11 cellular contexts compared by ENCODE assay signal in genomic region chr11:1881442-1882264, GRCh38. TPM values are rescaled to one million over a fixed set of nuclear protein-coding genes. Genes with fewer than 3 reads are reported as not detected.
DNase-seq lines count a peak whose midpoint lies in the region; ATAC-seq and TF ChIP-seq lines count a peak whose summit lies in the region.
"Had no signal": no experiment of that assay in that cellular context is flagged by ENCODE, and none has a peak within 500 bp of the region (broad histone marks: within the 10 kb centered on the region; RNA-seq: fewer than 3 reads in every experiment).

No MANE protein-coding gene starts in this region.

- intact Hi-C loops in adrenal gland (cut with DNase I) = loop anchor here (5.0 kb wide), 2 partner anchors 36 to 271 kb away; partner anchors contain the start of gene TNNT3 (in 1 of the 2)

- no peaks in the 10 kb centered on the region for H3K27me3 ChIP-seq in adrenal gland
- no peaks in the 10 kb centered on the region for H3K27me3 ChIP-seq in muscle layer of colon (ENCODE audit: control insufficient read depth in 1 of 2, insufficient read depth in 2 of 2, low read length in 2 of 2)
- peaks cover 76% of the 10 kb centered on the region for H3K27me3 ChIP-seq in WERI-Rb-1 (ENCODE audit: insufficient read depth, low read depth, severe bottlenecking)
- H3K27me3 ChIP-seq: cardiac muscle cell, right lobe of liver had no signal

- H3K9me3 ChIP-seq in adrenal gland (replicated peaks in 1 of 3) (no peaks in the 10 kb centered on the region), muscle layer of colon (ENCODE audit: low read length) (no peaks in the 10 kb centered on the region), WERI-Rb-1 (ENCODE audit: severe bottlenecking) (no peaks in the 10 kb centered on the region)
- H3K9me3 ChIP-seq: right lobe of liver, thoracic aorta had no signal

- no peaks in the 10 kb centered on the region for H3K36me3 Mint-ChIP-seq in activated T-cell treated with anti-CD3 and anti-CD28 coated beads, Interleukin-2, amount 50 U/mL, for 4 hours (ENCODE audit: insufficient read depth)

- TF ChIP-seq POLR2A in adrenal gland (IDR thresholded peaks at IDR 0.05) = no peak

- DNase-seq in activated T-cell treated with anti-CD3 and anti-CD28 coated beads, Interleukin-2, amount 50 U/mL, for 4 hours = no peak
- DNase-seq in activated T-cell treated with anti-CD3 and anti-CD28 coated beads, Interleukin-2, amount 50 U/mL, for 1 hour = no peak
- DNase-seq in adrenal gland (peak in 5 of 7 donors; percentile 24 to 52 (median 31)), HPDE6-E6E7 (ENCODE audit: extremely low spot score) (no peak), WERI-Rb-1 (no peak)

- no peak overlapping the region for H3K4me3 Mint-ChIP-seq in activated T-cell treated with anti-CD3 and anti-CD28 coated beads, Interleukin-2, amount 50 U/mL, for 4 hours

- TF ChIP-seq CTCF in adrenal gland (IDR thresholded peaks at IDR 0.05) (no peak), WERI-Rb-1 (IDR thresholded peaks at IDR 0.05; ENCODE audit: low read depth, low read length) (no peak)

- H3K36me3 ChIP-seq in adrenal gland (replicated peaks in 1 of 2) (peaks cover 0 to 41% of the 10 kb centered on the region in 2 donors), muscle layer of colon (ENCODE audit: insufficient read depth, low read length) (peaks cover 5% of the 10 kb centered on the region), urinary bladder (ENCODE audit: insufficient read depth) (no peaks in the 10 kb centered on the region), WERI-Rb-1 (no peaks in the 10 kb centered on the region)
- H3K36me3 ChIP-seq: cardiac muscle cell, right lobe of liver had no signal

- peaks cover 3% of the 10 kb centered on the region for H3K4me1 Mint-ChIP-seq in activated T-cell treated with anti-CD3 and anti-CD28 coated beads, Interleukin-2, amount 50 U/mL, for 4 hours (ENCODE audit: low read depth)

- H3K4me1 ChIP-seq in adrenal gland (replicated peaks in 1 of 2) (peaks cover 1 to 35% of the 10 kb centered on the region in 2 donors), muscle layer of colon (ENCODE audit: insufficient read depth, low read length) (peaks cover 22% of the 10 kb centered on the region), urinary bladder (ENCODE audit: insufficient read depth) (no peaks in the 10 kb centered on the region)
- H3K4me1 ChIP-seq: right lobe of liver had no signal

- no peaks in the 10 kb centered on the region for H3K9me3 Mint-ChIP-seq in activated T-cell treated with anti-CD3 and anti-CD28 coated beads, Interleukin-2, amount 50 U/mL, for 4 hours

- H3K27me3 Mint-ChIP-seq in activated T-cell treated with anti-CD3 and anti-CD28 coated beads, Interleukin-2, amount 50 U/mL, for 4 hours (ENCODE audit: low read depth) = no peaks in the 10 kb centered on the region

- 55 to 100% (median 64%) methylated on average over 2 to 43 of the region's 43 CpGs for WGBS in adrenal gland, 4 donors
- 64% methylated on average over 43 of the region's 43 CpGs for WGBS in urinary bladder

- ATAC-seq in activated T-cell treated with anti-CD3 and anti-CD28 coated beads, Interleukin-2, amount 50 U/mL, for 4 hours = peak; percentile 8 to 21
- ATAC-seq in GM19035 (IDR thresholded peaks at IDR 0.05; ENCODE audit: unreplicated experiment) = no peak

- H3K9ac ChIP-seq in muscle layer of colon (ENCODE audit: low read length) = no peak overlapping the region

- H3K27ac ChIP-seq in adrenal gland = peak overlapping the region in 4 of 5 donors; percentile 31 to 97 (median 65)
- peak overlapping the region; percentile 49 for H3K27ac ChIP-seq in muscle layer of colon (ENCODE audit: low read depth, low read length)
- H3K27ac ChIP-seq in urinary bladder (ENCODE audit: low read depth) = peak overlapping the region; percentile 83
- H3K27ac ChIP-seq in WERI-Rb-1 = no peak overlapping the region
- H3K27ac ChIP-seq: cardiac muscle cell, right lobe of liver had no signal

- H3K4me3 ChIP-seq in adrenal gland (no peak overlapping the region), muscle layer of colon (ENCODE audit: low read depth in 1 of 2, low read length in 2 of 2) (no peak overlapping the region), urinary bladder (ENCODE audit: low read depth, low read length) (no peak overlapping the region), WERI-Rb-1 (ENCODE audit: low read depth, low read length) (no peak overlapping the region)
- H3K4me3 ChIP-seq: cardiac muscle cell, right lobe of liver, thoracic aorta had no signal

RNA-seq across cellular contexts. Expression of gene PRR33, which starts 10.0 kb away (rescaled TPM):
- under 1 TPM in 2 of 3 donors, not detected in 1; 0.08 to 0.20 TPM for total RNA-seq in activated T-cell treated with anti-CD3 and anti-CD28 coated beads, Interleukin-2, amount 50 U/mL, for 4 hours
- under 1 TPM in 4 of 8 donors, not detected in 4; 0.07 to 0.30 (median 0.15) TPM for total RNA-seq in adrenal gland
- 1 to 10 TPM in 2 of 3 donors, not detected in 1; 1.1 to 2.3 TPM for polyA plus RNA-seq in adrenal gland
- total RNA-seq in urinary bladder = not detected
- polyA plus RNA-seq in urinary bladder = 0.28 TPM
- total RNA-seq: cardiac muscle cell, right lobe of liver had no signal
- polyA plus RNA-seq: cardiac muscle cell had no signal

RNA-seq across cellular contexts. Expression of gene LSP1, which starts 28.8 kb away (rescaled TPM):
- total RNA-seq in activated T-cell treated with anti-CD3 and anti-CD28 coated beads, Interleukin-2, amount 50 U/mL, for 4 hours = 10 to 100 TPM; 34.6 to 71.7 (median 60.6) TPM
- total RNA-seq in adrenal gland = 100 to 1,000 TPM; 158 to 323 (median 250) TPM
- 1,000 to 10,000 TPM in 1 of 3 donors, 100 to 1,000 TPM in 2; 319 to 1,341 (median 324) TPM for polyA plus RNA-seq in adrenal gland
- total RNA-seq in urinary bladder = 50.7 TPM
- 160 TPM for polyA plus RNA-seq in urinary bladder
- total RNA-seq: cardiac muscle cell had no signal

RNA-seq across cellular contexts. Expression of gene TNNT3, which starts 37.9 kb away (rescaled TPM):
- not detected for total RNA-seq in activated T-cell treated with anti-CD3 and anti-CD28 coated beads, Interleukin-2, amount 50 U/mL, for 4 hours
- total RNA-seq in adrenal gland (1 to 10 TPM in 4 of 8 donors, under 1 TPM in 3, not detected in 1; 0.81 to 8.7 (median 3.4) TPM), urinary bladder (61.6 TPM)
- polyA plus RNA-seq in adrenal gland (10 to 100 TPM in 1 of 3 donors, 1 to 10 TPM in 2; 1.0 to 10.6 (median 5.8) TPM), urinary bladder (39.3 TPM)

RNA-seq across cellular contexts. Expression of gene TNNI2, which starts 42.9 kb away (rescaled TPM):
- not detected for total RNA-seq in activated T-cell treated with anti-CD3 and anti-CD28 coated beads, Interleukin-2, amount 50 U/mL, for 4 hours
- total RNA-seq in adrenal gland (1 to 10 TPM in 3 of 8 donors, under 1 TPM in 2, not detected in 3; 0.55 to 4.2 (median 1.4) TPM), urinary bladder (32.6 TPM)
- polyA plus RNA-seq in adrenal gland (10 to 100 TPM in 2 of 3 donors, 1 to 10 TPM in 1; 1.9 to 21.8 (median 12.0) TPM), urinary bladder (4.6 TPM)
- total RNA-seq: thoracic aorta had no signal

RNA-seq across cellular contexts. Expression of gene SYT8, which starts 46.9 kb away (rescaled TPM):
- total RNA-seq in activated T-cell treated with anti-CD3 and anti-CD28 coated beads, Interleukin-2, amount 50 U/mL, for 4 hours = not detected
- total RNA-seq in adrenal gland (1 to 10 TPM in 1 of 8 donors, under 1 TPM in 1, not detected in 6; 0.61 to 1.2 TPM), urinary bladder (3.4 TPM)
- polyA plus RNA-seq in adrenal gland (1 to 10 TPM in 1 of 3 donors, under 1 TPM in 1, not detected in 1; 0.91 to 3.1 TPM), urinary bladder (35.6 TPM)
- total RNA-seq: cardiac muscle cell had no signal
- polyA plus RNA-seq: cardiac muscle cell had no signal

Comparison
In these comparisons a context has a peak if more than half of its experiments do, and no peak if none do; other contexts are left out.
1. DNase-seq: peak in adrenal gland (5 of 7); none in activated T-cell treated with anti-CD3 and anti-CD28 coated beads, Interleukin-2, amount 50 U/mL, for 4 hours (single experiment), activated T-cell treated with anti-CD3 and anti-CD28 coated beads, Interleukin-2, amount 50 U/mL, for 1 hour (single experiment), HPDE6-E6E7 (single experiment) and WERI-Rb-1 (single experiment).